ENCODE assay signal across 39 cellular contexts in genomic region chr10:118920206-118920605, GRCh38.
"Had no signal": no experiment of that assay in that cellular context is flagged by ENCODE, and none has a peak within 500 bp of the region (broad histone marks: within the 10 kb centered on the region; RNA-seq: fewer than 3 reads in every experiment).

No MANE protein-coding gene starts in this region.

- H3K27ac Mint-ChIP-seq: activated naive CD4-positive, alpha-beta T cell treated with anti-CD3 and anti-CD28 coated beads for 36 hours; activated naive CD4-positive, alpha-beta T cell treated with anti-CD3 and anti-CD28 coated beads, Interleukin-2, amount 10 ng/mL, durations not matched to agents 7 days and 5 days; activated naive CD4-positive, alpha-beta T cell treated with anti-CD3 and anti-CD28 coated beads, Interleukin-2, amount 50 U/mL, for 24 hours; activated naive CD4-positive, alpha-beta T cell treated with anti-CD3 and anti-CD28 coated beads, Interleukin-2, amount 50 U/mL, for 72 hours; activated naive CD8-positive, alpha-beta T cell; activated naive CD8-positive, alpha-beta T cell treated with anti-CD3 and anti-CD28 coated beads for 36 hours; activated naive CD8-positive, alpha-beta T cell treated with anti-CD3 and anti-CD28 coated beads, Interleukin-2, amount 10 ng/mL, durations not matched to agents 7 days and 5 days; activated naive CD8-positive, alpha-beta T cell treated with anti-CD3 and anti-CD28 coated beads, Interleukin-2, amount 50 U/mL, for 24 hours; activated T-cell treated with anti-CD3 and anti-CD28 coated beads, Interleukin-2, amount 50 U/mL, for 24 hours; activated T-cell treated with anti-CD3 and anti-CD28 coated beads, Interleukin-2, amount 50 U/mL, for 72 hours; activated T-helper 1 cell treated with anti-CD3 and anti-CD28 coated beads, Interleukin-12 subunit alpha, Interleukin-12 subunit beta, Interleukin-2, Interleukin-4 antibody, amounts not matched to agents 30 ng/mL and 10 ng/mL and 1 ng/mL, durations not matched to agents 14 hours and 24 hours and 36 hours; activated T-helper 17 cell treated with anti-CD3 and anti-CD28 coated beads, Interleukin-2, amount 50 U/mL, for 72 hours; activated T-helper 2 cell treated with anti-CD3 and anti-CD28 coated beads, Interferon-gamma antibody, Interleukin-2, Interleukin-4, amounts not matched to agents 10 μg/mL and 5 μg/mL and 100 μg/mL, durations not matched to agents 14 hours and 24 hours and 36 hours; brain had no signal

- H3K4me3 Mint-ChIP-seq: activated naive CD4-positive, alpha-beta T cell treated with anti-CD3 and anti-CD28 coated beads for 36 hours; activated naive CD4-positive, alpha-beta T cell treated with anti-CD3 and anti-CD28 coated beads, Interleukin-2, amount 10 ng/mL, durations not matched to agents 7 days and 5 days; activated naive CD4-positive, alpha-beta T cell treated with anti-CD3 and anti-CD28 coated beads, Interleukin-2, amount 50 U/mL, for 24 hours; activated naive CD8-positive, alpha-beta T cell; activated naive CD8-positive, alpha-beta T cell treated with anti-CD3 and anti-CD28 coated beads for 36 hours; activated naive CD8-positive, alpha-beta T cell treated with anti-CD3 and anti-CD28 coated beads, Interleukin-2, amount 10 ng/mL, durations not matched to agents 7 days and 5 days; activated naive CD8-positive, alpha-beta T cell treated with anti-CD3 and anti-CD28 coated beads, Interleukin-2, amount 50 U/mL, for 24 hours; activated T-cell treated with anti-CD3 and anti-CD28 coated beads, Interleukin-2, amount 50 U/mL, for 24 hours; activated T-cell treated with anti-CD3 and anti-CD28 coated beads, Interleukin-2, amount 50 U/mL, for 4 hours; activated T-cell treated with anti-CD3 and anti-CD28 coated beads, Interleukin-2, amount 50 U/mL, for 72 hours; activated T-helper 1 cell treated with anti-CD3 and anti-CD28 coated beads, Interleukin-12 subunit alpha, Interleukin-12 subunit beta, Interleukin-2, Interleukin-4 antibody, amounts not matched to agents 30 ng/mL and 10 ng/mL and 1 ng/mL, durations not matched to agents 14 hours and 24 hours and 36 hours; activated T-helper 17 cell treated with anti-CD3 and anti-CD28 coated beads, Interleukin-2, amount 50 U/mL, for 72 hours; brain; central memory CD8-positive, alpha-beta T cell had no signal

- ATAC-seq: activated naive CD4-positive, alpha-beta T cell treated with anti-CD3 and anti-CD28 coated beads, Interleukin-2, amount 50 U/mL, for 72 hours; activated naive CD8-positive, alpha-beta T cell treated with anti-CD3 and anti-CD28 coated beads, Interleukin-2, amount 50 U/mL, for 24 hours; activated T-cell treated with anti-CD3 and anti-CD28 coated beads, Interleukin-2, amount 50 U/mL, for 4 hours; activated T-cell treated with anti-CD3 and anti-CD28 coated beads, Interleukin-2, amount 50 U/mL, for 72 hours; activated T-helper 17 cell treated with anti-CD3 and anti-CD28 coated beads, Interleukin-2, amount 50 U/mL, for 72 hours; body of pancreas had no signal

- H3K4me3 ChIP-seq: adrenal gland, ascending aorta, body of pancreas, breast epithelium, cardiac muscle cell had no signal

- DNase-seq: activated effector memory CD4-positive, alpha-beta T cell treated with anti-CD3 and anti-CD28 coated beads, Interleukin-2, amount 50 U/mL, for 16 hours; activated effector memory CD4-positive, alpha-beta T cell treated with Interleukin-2 at 50 U/mL for 16 hours; activated gamma-delta T cell; activated gamma-delta T cell treated with Interleukin-2 at 50 U/mL for 16 hours; activated naive CD4-positive, alpha-beta T cell; activated naive CD4-positive, alpha-beta T cell treated with anti-CD3 and anti-CD28 coated beads for 36 hours; activated naive CD4-positive, alpha-beta T cell treated with anti-CD3 and anti-CD28 coated beads, Interleukin-2, amount 10 ng/mL, durations not matched to agents 7 days and 5 days; activated naive CD4-positive, alpha-beta T cell treated with anti-CD3 and anti-CD28 coated beads, Interleukin-2, amount 50 U/mL, for 16 hours; activated naive CD4-positive, alpha-beta T cell treated with Interleukin-2 at 50 U/mL for 16 hours; activated naive CD8-positive, alpha-beta T cell treated with anti-CD3 and anti-CD28 coated beads for 36 hours; activated naive CD8-positive, alpha-beta T cell treated with anti-CD3 and anti-CD28 coated beads, Interleukin-2, amount 10 ng/mL, durations not matched to agents 7 days and 5 days; activated naive CD8-positive, alpha-beta T cell treated with anti-CD3 and anti-CD28 coated beads, Interleukin-2, amount 50 U/mL, for 24 hours; activated T-cell treated with anti-CD3 and anti-CD28 coated beads for 4 hours; activated T-cell treated with anti-CD3 and anti-CD28 coated beads, Interleukin-2, amount 50 U/mL, for 1 hour; activated T-cell treated with anti-CD3 and anti-CD28 coated beads, Interleukin-2, amount 50 U/mL, for 24 hours; activated T-cell treated with anti-CD3 and anti-CD28 coated beads, Interleukin-2, amount 50 U/mL, for 4 hours; activated T-cell treated with anti-CD3 and anti-CD28 coated beads, Interleukin-2, amount 50 U/mL, for 48 hours; activated T-cell treated with anti-CD3 and anti-CD28 coated beads, Interleukin-2, amount 50 U/mL, for 72 hours; adrenal gland; amniotic stem cell; amygdala; anterior cingulate cortex; aorta; body of pancreas; brain microvascular endothelial cell; caudate nucleus; central memory CD4-positive, alpha-beta T cell; cerebellar nuclear complex had no signal

- H3K36me3 ChIP-seq: adrenal gland, ascending aorta, brain microvascular endothelial cell, breast epithelium, cardiac muscle cell had no signal

- H3K27ac ChIP-seq: adrenal gland, ascending aorta, body of pancreas, brain microvascular endothelial cell, breast epithelium, cardiac muscle cell had no signal

- H3K4me1 Mint-ChIP-seq: activated naive CD4-positive, alpha-beta T cell treated with anti-CD3 and anti-CD28 coated beads, Interleukin-2, amount 10 ng/mL, durations not matched to agents 7 days and 5 days; activated naive CD4-positive, alpha-beta T cell treated with anti-CD3 and anti-CD28 coated beads, Interleukin-2, amount 50 U/mL, for 24 hours; activated naive CD8-positive, alpha-beta T cell treated with anti-CD3 and anti-CD28 coated beads for 36 hours; activated naive CD8-positive, alpha-beta T cell treated with anti-CD3 and anti-CD28 coated beads, Interleukin-2, amount 10 ng/mL, durations not matched to agents 7 days and 5 days; activated naive CD8-positive, alpha-beta T cell treated with anti-CD3 and anti-CD28 coated beads, Interleukin-2, amount 50 U/mL, for 24 hours; activated T-helper 17 cell treated with anti-CD3 and anti-CD28 coated beads, Interleukin-2, amount 50 U/mL, for 72 hours; central memory CD8-positive, alpha-beta T cell had no signal

- H3K4me1 ChIP-seq: adrenal gland, ascending aorta, body of pancreas, breast epithelium had no signal

- H3K27me3 ChIP-seq: adrenal gland, ascending aorta, body of pancreas, brain microvascular endothelial cell, breast epithelium, cardiac muscle cell had no signal

- H3K9me3 Mint-ChIP-seq: activated naive CD4-positive, alpha-beta T cell treated with anti-CD3 and anti-CD28 coated beads for 36 hours; activated naive CD4-positive, alpha-beta T cell treated with anti-CD3 and anti-CD28 coated beads, Interleukin-2, amount 10 ng/mL, durations not matched to agents 7 days and 5 days; activated naive CD4-positive, alpha-beta T cell treated with anti-CD3 and anti-CD28 coated beads, Interleukin-2, amount 50 U/mL, for 24 hours; activated naive CD4-positive, alpha-beta T cell treated with anti-CD3 and anti-CD28 coated beads, Interleukin-2, amount 50 U/mL, for 72 hours; activated naive CD8-positive, alpha-beta T cell treated with anti-CD3 and anti-CD28 coated beads for 36 hours; activated naive CD8-positive, alpha-beta T cell treated with anti-CD3 and anti-CD28 coated beads, Interleukin-2, amount 10 ng/mL, durations not matched to agents 7 days and 5 days; activated naive CD8-positive, alpha-beta T cell treated with anti-CD3 and anti-CD28 coated beads, Interleukin-2, amount 50 U/mL, for 24 hours; activated T-cell treated with anti-CD3 and anti-CD28 coated beads, Interleukin-2, amount 50 U/mL, for 24 hours; activated T-cell treated with anti-CD3 and anti-CD28 coated beads, Interleukin-2, amount 50 U/mL, for 4 hours; activated T-cell treated with anti-CD3 and anti-CD28 coated beads, Interleukin-2, amount 50 U/mL, for 72 hours; activated T-helper 1 cell treated with anti-CD3 and anti-CD28 coated beads, Interleukin-12 subunit alpha, Interleukin-12 subunit beta, Interleukin-2, Interleukin-4 antibody, amounts not matched to agents 30 ng/mL and 10 ng/mL and 1 ng/mL, durations not matched to agents 14 hours and 24 hours and 36 hours; activated T-helper 17 cell treated with anti-CD3 and anti-CD28 coated beads, Interleukin-2, amount 50 U/mL, for 72 hours; activated T-helper 2 cell treated with anti-CD3 and anti-CD28 coated beads, Interferon-gamma antibody, Interleukin-2, Interleukin-4, amounts not matched to agents 10 μg/mL and 5 μg/mL and 100 μg/mL, durations not matched to agents 14 hours and 24 hours and 36 hours; brain; central memory CD8-positive, alpha-beta T cell had no signal

- H3K36me3 Mint-ChIP-seq: activated naive CD4-positive, alpha-beta T cell treated with anti-CD3 and anti-CD28 coated beads, Interleukin-2, amount 10 ng/mL, durations not matched to agents 7 days and 5 days; activated naive CD4-positive, alpha-beta T cell treated with anti-CD3 and anti-CD28 coated beads, Interleukin-2, amount 50 U/mL, for 24 hours; activated naive CD4-positive, alpha-beta T cell treated with anti-CD3 and anti-CD28 coated beads, Interleukin-2, amount 50 U/mL, for 72 hours; activated naive CD8-positive, alpha-beta T cell; activated naive CD8-positive, alpha-beta T cell treated with anti-CD3 and anti-CD28 coated beads for 36 hours; activated naive CD8-positive, alpha-beta T cell treated with anti-CD3 and anti-CD28 coated beads, Interleukin-2, amount 10 ng/mL, durations not matched to agents 7 days and 5 days; brain had no signal

- H3K9me3 ChIP-seq: adrenal gland, ascending aorta, body of pancreas, breast epithelium had no signal
